In genomic region chr11:107957109-107957588, GRCh38 we compare ENCODE assay signal across 1 cellular context.
TF ChIP-seq lines count a peak whose summit lies in the region.

No MANE protein-coding gene starts in this region.

TF ChIP-seq in GM23338, 12 proteins besides CTCF, POLR2A, EP300 and RAD21 (continued from another document):
- no peak for TF ChIP-seq ZNF462 (CRISPR knock-in tag; IDR thresholded peaks at IDR 0.05)
- no peak for TF ChIP-seq EZH2phosphoT487 (IDR thresholded peaks at IDR 0.05; ENCODE audit: unreplicated experiment)
- TF ChIP-seq REST (IDR thresholded peaks at IDR 0.05; ENCODE audit: unreplicated experiment): no peak
- no peak for TF ChIP-seq NANOG (IDR thresholded peaks at IDR 0.05; ENCODE audit: borderline replicate concordance)
- TF ChIP-seq STAT1 (IDR thresholded peaks at IDR 0.05; ENCODE audit: unreplicated experiment): no peak
- TF ChIP-seq ZNF331 (CRISPR knock-in tag; IDR thresholded peaks at IDR 0.05; ENCODE audit: low read depth): no peak
- no peak for TF ChIP-seq ZNF114 (CRISPR knock-in tag; IDR thresholded peaks at IDR 0.05)
- no peak for TF ChIP-seq ETS1 (IDR thresholded peaks at IDR 0.05)
- no peak for TF ChIP-seq CREB1 (CRISPR knock-in tag; IDR thresholded peaks at IDR 0.05; ENCODE audit: low read depth)
